In the genomic region with DNA sequence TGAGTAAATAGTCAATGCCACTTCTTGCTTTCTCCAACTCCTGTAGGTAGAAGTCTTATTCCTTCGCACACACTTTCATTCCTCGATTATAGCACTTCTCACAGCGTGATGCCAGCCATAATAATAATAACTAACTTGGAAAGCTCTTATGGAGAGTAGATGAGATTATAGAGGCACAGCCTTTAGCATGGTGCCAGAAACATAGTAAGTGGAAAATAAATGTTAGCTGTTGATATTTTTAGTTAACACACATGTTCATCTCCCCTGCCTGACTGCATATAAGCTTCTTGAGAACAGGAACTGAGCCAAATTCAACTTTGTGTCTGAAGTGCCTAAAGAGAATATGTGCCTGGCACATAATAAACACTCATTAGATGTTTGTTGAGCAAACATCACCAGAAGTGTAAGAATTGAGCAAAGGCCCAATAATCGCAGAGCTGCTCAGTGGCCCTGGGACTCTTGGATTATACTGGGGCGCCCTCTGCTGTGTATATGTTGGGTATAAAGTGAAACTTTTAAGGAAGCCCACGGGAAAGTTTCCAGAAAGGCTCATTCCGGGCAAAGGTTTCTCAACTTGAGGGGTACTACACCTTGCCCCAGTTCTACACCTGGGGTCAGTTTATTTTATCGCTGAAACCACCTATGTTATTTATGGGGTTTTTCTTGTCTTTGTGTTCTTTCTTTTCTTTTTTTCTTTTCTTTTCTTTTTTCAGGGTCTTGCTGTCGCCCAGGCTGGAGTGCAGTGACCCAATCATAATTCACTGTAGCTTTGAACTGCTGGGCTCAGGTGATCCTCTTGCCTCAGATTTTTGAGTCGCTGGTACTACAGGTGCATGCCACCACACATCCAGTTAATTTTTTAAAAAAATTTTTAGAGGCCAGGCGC, we compare ENCODE assay signal across 8 cellular contexts. TPM values are rescaled to one million over a fixed set of nuclear protein-coding genes. Genes with fewer than 3 reads are reported as not detected.
DNase-seq lines count a peak whose midpoint lies in the region; ATAC-seq and TF ChIP-seq lines count a peak whose summit lies in the region.

No MANE protein-coding gene starts in this region.

- H3K4me3 ChIP-seq in Karpas-422 (ENCODE audit: low read length), result no peak overlapping the region
- H3K4me3 ChIP-seq in fibroblast of villous mesenchyme (ENCODE audit: low read depth, low read length), result no peak overlapping the region
- no peak overlapping the region for H3K4me3 ChIP-seq in ovary
- H3K4me3 ChIP-seq in upper lobe of right lung, result no peak overlapping the region

- H3K4me3 Mint-ChIP-seq in activated T-helper 1 cell treated with anti-CD3 and anti-CD28 coated beads, Interleukin-12 subunit alpha, Interleukin-12 subunit beta, Interleukin-2, Interleukin-4 antibody, amounts not matched to agents 30 ng/mL and 10 ng/mL and 1 ng/mL, durations not matched to agents 14 hours and 24 hours and 36 hours, result no peak overlapping the region

- ATAC-seq in GM19463 (IDR thresholded peaks at IDR 0.05; ENCODE audit: unreplicated experiment) (peak; percentile 76), upper lobe of right lung (peak; percentile 99)

- H3K36me3 ChIP-seq in Karpas-422 (ENCODE audit: insufficient read depth, low read length), result no peaks in the 10 kb centered on the region
- H3K36me3 ChIP-seq in ovary, result no peaks in the 10 kb centered on the region
- no peaks in the 10 kb centered on the region for H3K36me3 ChIP-seq in upper lobe of right lung

- no peaks in the 10 kb centered on the region for H3K79me2 ChIP-seq in Karpas-422 (ENCODE audit: low read length)

- H4K20me1 ChIP-seq in Karpas-422 (ENCODE audit: insufficient read depth, low read depth, low read length), result no peaks in the 10 kb centered on the region

- intact Hi-C loops in activated T-helper 1 cell treated with anti-CD3 and anti-CD28 coated beads, Interleukin-12 subunit alpha, Interleukin-12 subunit beta, Interleukin-2, Interleukin-4 antibody, amounts not matched to agents 30 ng/mL and 10 ng/mL and 1 ng/mL, durations not matched to agents 14 hours and 24 hours and 36 hours (cut with micrococcal nuclease), result loop anchor here (1.0 kb wide), 3 partner anchors 113 to 140 kb away; no protein-coding TSS in a partner anchor
- intact Hi-C loops in ovary (cut with DNase I) (loop anchor here in 1 of 4 donors (10.0 kb wide), 1 partner anchor 105 kb away; no protein-coding TSS in a partner anchor), upper lobe of right lung (cut with DNase I) (no loop called here)

- H3K9me3 Mint-ChIP-seq in activated T-helper 1 cell treated with anti-CD3 and anti-CD28 coated beads, Interleukin-12 subunit alpha, Interleukin-12 subunit beta, Interleukin-2, Interleukin-4 antibody, amounts not matched to agents 30 ng/mL and 10 ng/mL and 1 ng/mL, durations not matched to agents 14 hours and 24 hours and 36 hours, result no peaks in the 10 kb centered on the region

- TF ChIP-seq CTCF in C4-2B (conservative IDR thresholded peaks at IDR 0.05), result peak; percentile 89
- peak; percentile 72 for TF ChIP-seq CTCF in fibroblast of villous mesenchyme (IDR thresholded peaks at IDR 0.05; ENCODE audit: insufficient read depth, low read depth, low read length)
- peak in 1 of 3 donors; percentile 8 for TF ChIP-seq CTCF in ovary (IDR thresholded peaks at IDR 0.05)
- peak; percentile 71 for TF ChIP-seq CTCF in upper lobe of right lung (IDR thresholded peaks at IDR 0.05)

- no peaks in the 10 kb centered on the region for H3K9me3 ChIP-seq in Karpas-422 (ENCODE audit: low read length)
- H3K9me3 ChIP-seq in ovary, result no peaks in the 10 kb centered on the region
- no peaks in the 10 kb centered on the region for H3K9me3 ChIP-seq in upper lobe of right lung

- no peak overlapping the region for H3K9ac ChIP-seq in Karpas-422 (ENCODE audit: low read length)

- WGBS in ovary, 3 donors, result 39 to 46% (median 43%) methylated on average over 11 of the region's 11 CpGs

- H3K4me1 ChIP-seq in Karpas-422 (ENCODE audit: low read length) (peaks cover 8% of the 10 kb centered on the region; the same call in 1 of the 2 replicates), ovary (ENCODE audit: insufficient read depth) (no peaks in the 10 kb centered on the region), upper lobe of right lung (no peaks in the 10 kb centered on the region)

- no peak overlapping the region for H3K27ac Mint-ChIP-seq in activated T-helper 1 cell treated with anti-CD3 and anti-CD28 coated beads, Interleukin-12 subunit alpha, Interleukin-12 subunit beta, Interleukin-2, Interleukin-4 antibody, amounts not matched to agents 30 ng/mL and 10 ng/mL and 1 ng/mL, durations not matched to agents 14 hours and 24 hours and 36 hours

- H3K27me3 ChIP-seq in Karpas-422 (ENCODE audit: low read length) (no peaks in the 10 kb centered on the region), ovary (no peaks in the 10 kb centered on the region), upper lobe of right lung (peaks cover 6% of the 10 kb centered on the region)

- DNase-seq in Karpas-422, result peak; percentile 93
- DNase-seq in RPMI7951 (ENCODE audit: low read depth), result peak; percentile 66
- DNase-seq in activated T-helper 1 cell treated with anti-CD3 and anti-CD28 coated beads, Interleukin-12 subunit alpha, Interleukin-12 subunit beta, Interleukin-2, Interleukin-4 antibody, amounts not matched to agents 30 ng/mL and 10 ng/mL and 1 ng/mL, durations not matched to agents 14 hours and 24 hours and 36 hours (ENCODE audit: low spot score), result peak; percentile 33
- peak; percentile 74 for DNase-seq in fibroblast of villous mesenchyme (ENCODE audit: low read depth)
- peak; percentile 23 to 57 (median 32) for DNase-seq in ovary
- peak; percentile 77 for DNase-seq in upper lobe of right lung

- H3K4me1 Mint-ChIP-seq in activated T-helper 1 cell treated with anti-CD3 and anti-CD28 coated beads, Interleukin-12 subunit alpha, Interleukin-12 subunit beta, Interleukin-2, Interleukin-4 antibody, amounts not matched to agents 30 ng/mL and 10 ng/mL and 1 ng/mL, durations not matched to agents 14 hours and 24 hours and 36 hours (ENCODE audit: low read depth), result no peaks in the 10 kb centered on the region

- H3K36me3 Mint-ChIP-seq in activated T-helper 1 cell treated with anti-CD3 and anti-CD28 coated beads, Interleukin-12 subunit alpha, Interleukin-12 subunit beta, Interleukin-2, Interleukin-4 antibody, amounts not matched to agents 30 ng/mL and 10 ng/mL and 1 ng/mL, durations not matched to agents 14 hours and 24 hours and 36 hours (ENCODE audit: low read depth), result no peaks in the 10 kb centered on the region

- no peaks in the 10 kb centered on the region for H3K9me2 ChIP-seq in Karpas-422 (replicated peaks; ENCODE audit: insufficient read depth, low read length)

- H3K27me3 Mint-ChIP-seq in activated T-helper 1 cell treated with anti-CD3 and anti-CD28 coated beads, Interleukin-12 subunit alpha, Interleukin-12 subunit beta, Interleukin-2, Interleukin-4 antibody, amounts not matched to agents 30 ng/mL and 10 ng/mL and 1 ng/mL, durations not matched to agents 14 hours and 24 hours and 36 hours (ENCODE audit: insufficient read depth), result peaks cover 10% of the 10 kb centered on the region

- no peak for TF ChIP-seq EP300 in ovary (IDR thresholded peaks at IDR 0.05)

- H3K27ac ChIP-seq in C4-2B (no peak overlapping the region), Karpas-422 (ENCODE audit: low read length) (no peak overlapping the region), ovary (no peak overlapping the region), upper lobe of right lung (no peak overlapping the region)

- no peak overlapping the region for H2AFZ ChIP-seq in Karpas-422 (ENCODE audit: low read length)

- peak overlapping the region; percentile 19 for H3K4me2 ChIP-seq in Karpas-422 (ENCODE audit: low read depth, low read length, poor library complexity, severe bottlenecking)

- no peak for TF ChIP-seq POLR2A in ovary (IDR thresholded peaks at IDR 0.05)

RNA-seq across cellular contexts. Expression of a gene that starts 22.3 kb away (rescaled TPM):
- not detected in 2 replicates for total RNA-seq in Karpas-422 (2014; rRNA removed; shearing (Covaris generic); ENCODE audit: low replicate concordance)
- 0.68 TPM in 1 of 2 replicates, not detected in the other for total RNA-seq in RPMI7951 (2014; rRNA removed; shearing (Covaris generic))
- total RNA-seq in activated T-helper 1 cell treated with anti-CD3 and anti-CD28 coated beads, Interleukin-12 subunit alpha, Interleukin-12 subunit beta, Interleukin-2, Interleukin-4 antibody, amounts not matched to agents 30 ng/mL and 10 ng/mL and 1 ng/mL, durations not matched to agents 14 hours and 24 hours and 36 hours, result not detected in 2 replicates
- total RNA-seq in fibroblast of villous mesenchyme (not detected in 2 replicates), ovary (under 1 TPM in 1 of 7 donors, not detected in 6; 0.60 TPM), upper lobe of right lung (1.0 TPM)
- polyA plus RNA-seq in ovary, result 1 to 10 TPM in 1 of 2 donors, not detected in 1; 5.1 TPM

Comparison
In these comparisons a context has a peak if more than half of its experiments do, and no peak if none do; other contexts are left out.
1. DNase-seq: peak in every context shown above with its lines; median percentile 93 in Karpas-422; 77 in upper lobe of right lung; 74 in fibroblast of villous mesenchyme; 66 in RPMI7951; 33 in activated T-helper 1 cell treated with anti-CD3 and anti-CD28 coated beads, Interleukin-12 subunit alpha, Interleukin-12 subunit beta, Interleukin-2, Interleukin-4 antibody, amounts not matched to agents 30 ng/mL and 10 ng/mL and 1 ng/mL, durations not matched to agents 14 hours and 24 hours and 36 hours; 32 in ovary.